Comparison of ENCODE assay signal across 34 cellular contexts in genomic region chr1:180271640-180272255, GRCh38. TPM values are rescaled to one million over a fixed set of nuclear protein-coding genes. Genes with fewer than 3 reads are reported as not detected.
A peak's percentile ranks its signal among the peaks of the same experiment; 100 is the strongest.
DNase-seq lines count a peak whose midpoint lies in the region; ATAC-seq, FAIRE-seq and TF ChIP-seq lines count a peak whose summit lies in the region.
"Had no signal": no experiment of that assay in that cellular context is flagged by ENCODE, and none has a peak within 500 bp of the region (broad histone marks: within the 10 kb centered on the region; RNA-seq: fewer than 3 reads in every experiment).

No MANE protein-coding gene starts in this region.

- H3K23ac ChIP-seq in neuronal stem cell (ENCODE audit: low read depth, low read length, poor library complexity), result no peak overlapping the region

- H3K27me3 ChIP-seq in astrocyte (ENCODE audit: insufficient read depth, low read length) (no peaks in the 10 kb centered on the region), neuronal stem cell (ENCODE audit: control insufficient read depth in 3 of 3, insufficient read depth in 3 of 3, low read depth in 1 of 3, low read length in 3 of 3) (no peaks in the 10 kb centered on the region), H7 (ENCODE audit: control insufficient read depth, insufficient read depth, low read length) (no peaks in the 10 kb centered on the region)
- H3K27me3 ChIP-seq: BE2C, cardiac muscle cell, esophagus squamous epithelium, testis had no signal

- peak overlapping the region; percentile 41 for H3K4me2 ChIP-seq in astrocyte (ENCODE audit: low read length)
- H3K4me2 ChIP-seq in neuronal stem cell (ENCODE audit: insufficient read depth, low read length, poor library complexity, severe bottlenecking), result no peak overlapping the region

- peaks cover 8% of the 10 kb centered on the region for H3K4me1 ChIP-seq in astrocyte (ENCODE audit: insufficient read depth, low read length)
- H3K4me1 ChIP-seq in neuronal stem cell (ENCODE audit: control insufficient read depth in 2 of 2, insufficient read depth in 1 of 2, low read depth in 1 of 2, low read length in 2 of 2), result peaks cover 14 to 30% of the 10 kb centered on the region in 2 donors
- H3K4me1 ChIP-seq: BE2C, esophagus squamous epithelium, testis had no signal

- H2BK5ac ChIP-seq in neuronal stem cell (ENCODE audit: low read length), result no peak overlapping the region

- H3K9ac ChIP-seq in astrocyte (ENCODE audit: low read length) (no peak overlapping the region), neuronal stem cell (ENCODE audit: low read depth, low read length, poor library complexity) (no peak overlapping the region)

- H2BK12ac ChIP-seq in neuronal stem cell (ENCODE audit: low read length), result no peak overlapping the region

- peaks cover 6% of the 10 kb centered on the region for H3K9me3 Mint-ChIP-seq in astrocyte (ENCODE audit: unreplicated experiment)
- H3K9me3 Mint-ChIP-seq: activated CD4-positive, alpha-beta memory T cell treated with anti-CD3 and anti-CD28 coated beads for 36 hours; activated naive CD8-positive, alpha-beta T cell treated with anti-CD3 and anti-CD28 coated beads for 36 hours; neural crest cell; T-helper 1 cell treated with Interleukin-12 subunit alpha and Interleukin-12 subunit beta and Interleukin-4 antibody, amounts not matched to agents 30 μg/mL and 1 μg/mL, for 36 hours had no signal

- H3K14ac ChIP-seq in neuronal stem cell (ENCODE audit: low read length), result peak overlapping the region; percentile 49

- no peak overlapping the region for H2BK120ac ChIP-seq in neuronal stem cell (ENCODE audit: low read depth, low read length)

- peaks cover 3% of the 10 kb centered on the region for H3K36me3 ChIP-seq in astrocyte (ENCODE audit: insufficient read depth, low read length)
- H3K36me3 ChIP-seq in neuronal stem cell (replicated peaks in 1 of 2; ENCODE audit: control insufficient read depth in 2 of 2, insufficient read depth in 2 of 2, low read length in 2 of 2), result peaks cover 4 to 37% of the 10 kb centered on the region in 2 donors
- H3K36me3 ChIP-seq in H7 (replicated peaks; ENCODE audit: control insufficient read depth, insufficient read depth, low read length), result peaks cover 4% of the 10 kb centered on the region; the same call in 1 of the 2 replicates
- H3K36me3 ChIP-seq: BE2C, cardiac muscle cell had no signal

- DNase-seq in D341Med (ENCODE audit: low spot score) (peak; percentile 79), NCI-H524 (lab: John Stamatoyannopoulos, UW) (peak; percentile 61 to 80), astrocyte (ENCODE audit: low read depth) (no peak), neuronal stem cell (ENCODE audit: low spot score) (no peak), Kasumi-1 (lab: John Stamatoyannopoulos, UW) (no peak), H7 (no peak)
- DNase-seq: activated CD4-positive, alpha-beta memory T cell treated with anti-CD3 and anti-CD28 coated beads for 36 hours; activated CD4-positive, CD25-positive, alpha-beta regulatory T cell treated with anti-CD3 and anti-CD28 coated beads, Interleukin-2, amount 50 U/mL, for 72 hours; activated naive CD8-positive, alpha-beta T cell treated with anti-CD3 and anti-CD28 coated beads for 36 hours; BE2C; dermis blood vessel endothelial cell; DMS53; esophagus squamous epithelium; NCI-H1092; NCI-H1930; NCI-H526 treated with DMSO at 0.1 percent for 48 hours; stimulated activated CD4-positive, alpha-beta T cell treated with anti-CD3 and anti-CD28 coated beads, Interleukin-4, amount 100 ng/mL, for 24 hours; stimulated activated naive CD4-positive, alpha-beta T cell; testis had no signal

- no peak overlapping the region for H3K4ac ChIP-seq in neuronal stem cell (ENCODE audit: low read length)

- no CpG with 5 or more reads among the region's 13 CpGs for WGBS in neuronal stem cell (ENCODE audit: extremely low coverage in 2 of 2, insufficient read length in 2 of 2, insufficient replicate concordance in 1 of 2), 2 donors

- no peak overlapping the region for H3K4me3 Mint-ChIP-seq in astrocyte (ENCODE audit: unreplicated experiment)
- H3K4me3 Mint-ChIP-seq: activated CD4-positive, alpha-beta memory T cell treated with anti-CD3 and anti-CD28 coated beads for 36 hours; activated naive CD8-positive, alpha-beta T cell treated with anti-CD3 and anti-CD28 coated beads for 36 hours; neural crest cell; T-helper 1 cell treated with Interleukin-12 subunit alpha and Interleukin-12 subunit beta and Interleukin-4 antibody, amounts not matched to agents 30 μg/mL and 1 μg/mL, for 36 hours had no signal

- no peak for ATAC-seq in HG03025 (IDR thresholded peaks at IDR 0.05; ENCODE audit: low FRiP score, unreplicated experiment)

- no peak overlapping the region for H4K8ac ChIP-seq in neuronal stem cell (ENCODE audit: low read depth, low read length)

- no peak overlapping the region for H3K27ac Mint-ChIP-seq in astrocyte (ENCODE audit: unreplicated experiment)
- H3K27ac Mint-ChIP-seq: activated CD4-positive, alpha-beta memory T cell treated with anti-CD3 and anti-CD28 coated beads for 36 hours; activated naive CD8-positive, alpha-beta T cell treated with anti-CD3 and anti-CD28 coated beads for 36 hours; T-helper 1 cell treated with Interleukin-12 subunit alpha and Interleukin-12 subunit beta and Interleukin-4 antibody, amounts not matched to agents 30 μg/mL and 1 μg/mL, for 36 hours had no signal

- H2AFZ ChIP-seq in astrocyte (ENCODE audit: low read depth, low read length) (no peak overlapping the region), neuronal stem cell (ENCODE audit: low read length) (no peak overlapping the region)

- H2BK15ac ChIP-seq in neuronal stem cell (ENCODE audit: low read length), result no peak overlapping the region

- no peak overlapping the region for H4K91ac ChIP-seq in neuronal stem cell (ENCODE audit: low read depth, low read length, poor library complexity)

- peaks cover 43% of the 10 kb centered on the region for H3K36me3 Mint-ChIP-seq in astrocyte (ENCODE audit: low read depth, unreplicated experiment)

- no peaks in the 10 kb centered on the region for H3K27me3 Mint-ChIP-seq in astrocyte (ENCODE audit: low read depth, unreplicated experiment)
- H3K27me3 Mint-ChIP-seq: activated CD4-positive, alpha-beta memory T cell treated with anti-CD3 and anti-CD28 coated beads for 36 hours; activated naive CD8-positive, alpha-beta T cell treated with anti-CD3 and anti-CD28 coated beads for 36 hours had no signal

- H4K20me1 ChIP-seq in astrocyte (ENCODE audit: insufficient read depth, low read length), result peaks cover 4% of the 10 kb centered on the region

- H3K4me3 ChIP-seq in astrocyte (ENCODE audit: insufficient read depth, low read depth, low read length), result no peak overlapping the region
- H3K4me3 ChIP-seq in neuronal stem cell (ENCODE audit: low read length in 2 of 2), result no peak overlapping the region
- no peak overlapping the region for H3K4me3 ChIP-seq in H7 (ENCODE audit: insufficient read depth, low read depth, low read length)
- H3K4me3 ChIP-seq: cardiac muscle cell, esophagus squamous epithelium, lung, mucosa of descending colon, SK-N-MC, testis had no signal

- no peak for FAIRE-seq in astrocyte (lab: Jason Lieb, UNC)
- FAIRE-seq: endometrium, frontal cortex, GM19239, TTC549 had no signal

- no peak for TF ChIP-seq CTCF in astrocyte (IDR thresholded peaks at IDR 0.05; ENCODE audit: insufficient read depth, low read depth, low read length)

- peaks cover 2% of the 10 kb centered on the region for H3K79me1 ChIP-seq in neuronal stem cell (ENCODE audit: low read depth, low read length)

- peaks cover 27% of the 10 kb centered on the region for H3K4me1 Mint-ChIP-seq in astrocyte (ENCODE audit: low read depth, unreplicated experiment)

- H3K18ac ChIP-seq in neuronal stem cell (ENCODE audit: low read length), result peak overlapping the region; percentile 69

- H3K9me3 ChIP-seq in astrocyte (ENCODE audit: insufficient read depth, low read depth, low read length) (no peaks in the 10 kb centered on the region), neuronal stem cell (replicated peaks in 1 of 2; ENCODE audit: control insufficient read depth in 2 of 2, insufficient read depth in 1 of 2, low read depth in 1 of 2, low read length in 2 of 2) (peaks cover 0 to 3% of the 10 kb centered on the region in 2 donors)
- H3K9me3 ChIP-seq: BE2C, esophagus squamous epithelium, mucosa of descending colon, testis had no signal

- no peaks in the 10 kb centered on the region for H3K79me2 ChIP-seq in astrocyte (ENCODE audit: insufficient read depth, low read length)

- H3K27ac ChIP-seq in astrocyte (ENCODE audit: low read depth, low read length) (no peak overlapping the region), neuronal stem cell (replicated peaks; ENCODE audit: low read length) (no peak overlapping the region)
- H3K27ac ChIP-seq: cardiac muscle cell, esophagus squamous epithelium, HL-60, SK-N-MC, testis had no signal

- H2AK5ac ChIP-seq in neuronal stem cell (ENCODE audit: low read depth, low read length), result no peak overlapping the region

RNA-seq across cellular contexts. Expression of gene LHX4, which starts 41.7 kb away (rescaled TPM):
- 0.14 and 0.36 TPM in 2 replicates for total RNA-seq in astrocyte
- 0.06 TPM for polyA plus RNA-seq in neuronal stem cell (2013, experiment 1 of 2)
- polyA plus RNA-seq in neuronal stem cell (2013, experiment 2 of 2), result 0.08 TPM
- 1.1 and 2.7 TPM in 2 replicates for total RNA-seq in H7 (2014; rRNA removed; shearing (Covaris generic))
- total RNA-seq: activated CD4-positive, alpha-beta memory T cell treated with anti-CD3 and anti-CD28 coated beads for 36 hours; activated naive CD8-positive, alpha-beta T cell treated with anti-CD3 and anti-CD28 coated beads for 36 hours; aorta; cardiac muscle cell; dermis blood vessel endothelial cell; frontal cortex; G401; right cardiac atrium had no signal

Comparison
In these comparisons a context has a peak if more than half of its experiments do, and no peak if none do; other contexts are left out.
1. DNase-seq: peak in D341Med (single experiment) and NCI-H524 (2 of 2); none in astrocyte (single experiment), neuronal stem cell (single experiment), Kasumi-1 (0 of 2) and H7 (single experiment).